ENCODE assay signal across 1 cellular context in genomic region chr10:132497788-132498561, GRCh38.
TF ChIP-seq lines count a peak whose summit lies in the region.

No MANE protein-coding gene starts in this region.

TF ChIP-seq in WTC11, 78 proteins besides CTCF, POLR2A, EP300 and RAD21 (continued from another document):
- no peak for TF ChIP-seq PRDM15 (CRISPR knock-in tag; IDR thresholded peaks at IDR 0.05)
- TF ChIP-seq MAX (CRISPR knock-in tag; IDR thresholded peaks at IDR 0.05), result no peak
- TF ChIP-seq USF1 (CRISPR knock-in tag; IDR thresholded peaks at IDR 0.05), result no peak
- no peak for TF ChIP-seq NR2C2 (CRISPR knock-in tag; IDR thresholded peaks at IDR 0.05)
- no peak for TF ChIP-seq ZNF671 (CRISPR knock-in tag; IDR thresholded peaks at IDR 0.05)
